Comparison of ENCODE assay signal across 18 cellular contexts in genomic region chr19:40219029-40219428, GRCh38. TPM values are rescaled to one million over a fixed set of nuclear protein-coding genes. Genes with fewer than 3 reads are reported as not detected.
"Had no signal": no experiment of that assay in that cellular context is flagged by ENCODE, and none has a peak within 500 bp of the region (broad histone marks: within the 10 kb centered on the region; RNA-seq: fewer than 3 reads in every experiment).

No MANE protein-coding gene starts in this region.

RNA-seq across cellular contexts. Expression of gene TTC9B, which starts 0.8 kb away (rescaled TPM):
- total RNA-seq: kidney epithelial cell; left ventricle myocardium inferior; lower leg skin; lung; myocyte; naive thymus-derived CD4-positive, alpha-beta T cell; natural killer cell treated with Interleukin-12 subunit alpha and Interleukin-12 subunit beta and Interleukin-15 and Interleukin-18, amount 100 ng/mL, for 72 hours; ovary; progenitor cell of endocrine pancreas; pulmonary artery endothelial cell; renal cortical epithelial cell; right atrium auricular region; right lobe of liver; skeletal muscle tissue; smooth muscle cell; upper lobe of left lung; vagina had no signal

RNA-seq across cellular contexts. Expression of gene CCNP, which starts 7.5 kb away (rescaled TPM):
- total RNA-seq: myocyte, right atrium auricular region, skeletal muscle tissue, smooth muscle cell, urinary bladder, vagina had no signal
